31 cellular contexts compared by ENCODE assay signal in the genomic region with DNA sequence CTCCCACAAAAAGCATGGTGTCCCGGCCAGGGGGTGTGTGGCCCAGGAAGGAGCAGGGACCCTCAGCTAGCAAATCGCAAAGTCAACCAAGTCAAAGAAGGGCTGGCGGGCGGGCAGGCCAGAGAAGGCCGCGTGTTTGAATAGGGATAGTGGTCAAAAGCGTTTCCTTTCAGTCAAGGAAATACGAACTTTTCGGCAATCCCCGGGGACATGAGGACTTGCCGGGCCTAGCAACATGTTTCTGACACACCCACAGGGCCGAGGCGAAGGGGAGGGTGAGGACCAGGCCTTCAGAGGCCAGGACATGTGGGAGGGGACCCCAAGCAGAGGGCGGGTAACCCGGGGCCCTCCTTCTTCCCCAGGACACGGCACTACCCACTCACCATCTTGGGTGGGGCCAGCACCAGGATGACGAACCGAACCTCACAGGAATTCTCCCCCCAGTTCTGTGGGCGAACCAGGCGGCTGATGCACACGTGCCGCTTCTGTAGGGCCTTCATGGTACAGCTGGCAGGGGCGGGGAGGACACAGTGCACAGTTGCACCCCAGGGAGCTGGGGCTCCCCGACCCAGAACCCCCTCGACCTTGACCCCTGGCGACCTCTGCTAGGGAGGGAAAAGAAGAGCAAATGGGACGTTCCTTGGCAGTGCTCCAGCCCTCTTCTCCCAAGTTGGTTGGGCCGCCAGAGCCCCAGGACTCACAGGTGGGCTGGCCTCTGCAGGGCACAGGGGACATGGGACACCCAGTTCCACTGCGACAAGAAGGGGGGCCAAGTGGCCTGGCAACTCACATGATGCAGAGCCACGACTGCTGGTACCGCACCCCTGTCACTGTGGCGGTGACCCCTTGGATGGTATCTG.
"Had no signal": no experiment of that assay in that cellular context is flagged by ENCODE, and none has a peak within 500 bp of the region (broad histone marks: within the 10 kb centered on the region; RNA-seq: fewer than 3 reads in every experiment).

No MANE protein-coding gene starts in this region.

- FAIRE-seq: astrocyte, bronchial epithelial cell, frontal cortex had no signal

- H3K36me3 Mint-ChIP-seq: activated naive CD4-positive, alpha-beta T cell treated with anti-CD3 and anti-CD28 coated beads, Interleukin-2, amount 10 ng/mL, durations not matched to agents 7 days and 5 days; activated naive CD4-positive, alpha-beta T cell treated with anti-CD3 and anti-CD28 coated beads, Interleukin-2, amount 50 U/mL, for 72 hours; activated naive CD8-positive, alpha-beta T cell treated with anti-CD3 and anti-CD28 coated beads, Interleukin-2, amount 10 ng/mL, durations not matched to agents 7 days and 5 days had no signal

- H3K4me3 Mint-ChIP-seq: activated B cell treated with CpG ODN at 0.5 μM for 24 hours; activated CD8-positive, alpha-beta T cell treated with anti-CD3 and anti-CD28 coated beads for 36 hours; activated naive CD4-positive, alpha-beta T cell treated with anti-CD3 and anti-CD28 coated beads, Interleukin-2, amount 10 ng/mL, durations not matched to agents 7 days and 5 days; activated naive CD8-positive, alpha-beta T cell treated with anti-CD3 and anti-CD28 coated beads, Interleukin-2, amount 10 ng/mL, durations not matched to agents 7 days and 5 days; activated T-helper 1 cell treated with anti-CD3 and anti-CD28 coated beads, Interleukin-12 subunit alpha, Interleukin-12 subunit beta, Interleukin-2, Interleukin-4 antibody, amounts not matched to agents 30 ng/mL and 10 ng/mL and 1 ng/mL, durations not matched to agents 14 hours and 24 hours and 36 hours; central memory CD8-positive, alpha-beta T cell; dendritic cell treated with granulocyte-macrophage colony-stimulating factor and Interleukin-4, amounts not matched to agents 40 ng/mL and 50 ng/mL, for 4 days; endodermal cell; T-helper 17 cell; T-helper 2 cell treated with Interferon-gamma antibody and Interleukin-4, amounts not matched to agents 5 μg/mL and 100 μg/mL, for 36 hours had no signal

- DNase-seq: activated B cell treated with CpG ODN at 0.5 μM for 24 hours; activated CD4-positive, alpha-beta T cell treated with anti-CD3 and anti-CD28 coated beads for 48 hours; activated CD4-positive, alpha-beta T cell treated with anti-CD3 and anti-CD28 coated beads, Interleukin-2, amount 50 U/mL, for 1 hour; activated CD4-positive, alpha-beta T cell treated with anti-CD3 and anti-CD28 coated beads, Interleukin-2, amount 50 U/mL, for 48 hours; activated CD8-positive, alpha-beta memory T cell treated with anti-CD3 and anti-CD28 coated beads for 24 hours; activated CD8-positive, alpha-beta T cell treated with anti-CD3 and anti-CD28 coated beads for 36 hours; activated effector memory CD4-positive, alpha-beta T cell treated with anti-CD3 and anti-CD28 coated beads, Interleukin-2, amount 50 U/mL, for 16 hours; activated naive CD4-positive, alpha-beta T cell treated with anti-CD3 and anti-CD28 coated beads, Interleukin-2, amount 10 ng/mL, durations not matched to agents 7 days and 5 days; activated naive CD8-positive, alpha-beta T cell treated with anti-CD3 and anti-CD28 coated beads, Interleukin-2, amount 10 ng/mL, durations not matched to agents 7 days and 5 days; activated T-cell treated with anti-CD3 and anti-CD28 coated beads, Interleukin-2, amount 50 U/mL, for 48 hours; brain microvascular endothelial cell; dorsolateral prefrontal cortex; effector memory CD4-positive, alpha-beta T cell; endodermal cell; foreskin fibroblast; T-helper 1 cell; T-helper 17 cell; T1000; WERI-Rb-1 had no signal

- H3K27ac Mint-ChIP-seq: activated B cell treated with CpG ODN at 0.5 μM for 24 hours; activated CD8-positive, alpha-beta T cell treated with anti-CD3 and anti-CD28 coated beads for 36 hours; activated naive CD4-positive, alpha-beta T cell treated with anti-CD3 and anti-CD28 coated beads, Interleukin-2, amount 10 ng/mL, durations not matched to agents 7 days and 5 days; activated naive CD4-positive, alpha-beta T cell treated with anti-CD3 and anti-CD28 coated beads, Interleukin-2, amount 50 U/mL, for 72 hours; activated naive CD8-positive, alpha-beta T cell treated with anti-CD3 and anti-CD28 coated beads, Interleukin-2, amount 10 ng/mL, durations not matched to agents 7 days and 5 days; activated T-helper 1 cell treated with anti-CD3 and anti-CD28 coated beads, Interleukin-12 subunit alpha, Interleukin-12 subunit beta, Interleukin-2, Interleukin-4 antibody, amounts not matched to agents 30 ng/mL and 10 ng/mL and 1 ng/mL, durations not matched to agents 14 hours and 24 hours and 36 hours; activated T-helper 2 cell treated with anti-CD3 and anti-CD28 coated beads, Interferon-gamma antibody, Interleukin-2, Interleukin-4, amounts not matched to agents 10 μg/mL and 5 μg/mL and 100 μg/mL, durations not matched to agents 14 hours and 24 hours and 36 hours; dendritic cell treated with granulocyte-macrophage colony-stimulating factor and Interleukin-4, amounts not matched to agents 40 ng/mL and 50 ng/mL, for 4 days; endodermal cell; T-helper 17 cell; T-helper 2 cell treated with Interferon-gamma antibody and Interleukin-4, amounts not matched to agents 5 μg/mL and 100 μg/mL, for 36 hours had no signal

- H3K4me1 Mint-ChIP-seq: activated B cell treated with CpG ODN at 0.5 μM for 24 hours; activated naive CD8-positive, alpha-beta T cell treated with anti-CD3 and anti-CD28 coated beads, Interleukin-2, amount 10 ng/mL, durations not matched to agents 7 days and 5 days; endodermal cell; T-helper 17 cell had no signal

- H3K4me3 ChIP-seq: coronary artery, dorsolateral prefrontal cortex had no signal

- H3K9me3 Mint-ChIP-seq: activated B cell treated with CpG ODN at 0.5 μM for 24 hours; activated CD8-positive, alpha-beta T cell treated with anti-CD3 and anti-CD28 coated beads for 36 hours; activated naive CD4-positive, alpha-beta T cell treated with anti-CD3 and anti-CD28 coated beads, Interleukin-2, amount 10 ng/mL, durations not matched to agents 7 days and 5 days; activated naive CD4-positive, alpha-beta T cell treated with anti-CD3 and anti-CD28 coated beads, Interleukin-2, amount 50 U/mL, for 72 hours; activated naive CD8-positive, alpha-beta T cell treated with anti-CD3 and anti-CD28 coated beads, Interleukin-2, amount 10 ng/mL, durations not matched to agents 7 days and 5 days; activated T-helper 1 cell treated with anti-CD3 and anti-CD28 coated beads, Interleukin-12 subunit alpha, Interleukin-12 subunit beta, Interleukin-2, Interleukin-4 antibody, amounts not matched to agents 30 ng/mL and 10 ng/mL and 1 ng/mL, durations not matched to agents 14 hours and 24 hours and 36 hours; activated T-helper 2 cell treated with anti-CD3 and anti-CD28 coated beads, Interferon-gamma antibody, Interleukin-2, Interleukin-4, amounts not matched to agents 10 μg/mL and 5 μg/mL and 100 μg/mL, durations not matched to agents 14 hours and 24 hours and 36 hours; central memory CD8-positive, alpha-beta T cell; dendritic cell treated with granulocyte-macrophage colony-stimulating factor and Interleukin-4, amounts not matched to agents 40 ng/mL and 50 ng/mL, for 4 days; endodermal cell; T-helper 2 cell treated with Interferon-gamma antibody and Interleukin-4, amounts not matched to agents 5 μg/mL and 100 μg/mL, for 36 hours had no signal

- H3K27ac ChIP-seq: brain microvascular endothelial cell, coronary artery, dorsolateral prefrontal cortex, WERI-Rb-1 had no signal

- ATAC-seq: activated CD4-positive, CD25-positive, alpha-beta regulatory T cell treated with anti-CD3 and anti-CD28 coated beads, Interleukin-2, amount 50 U/mL, for 24 hours; activated CD8-positive, alpha-beta T cell treated with anti-CD3 and anti-CD28 coated beads for 36 hours; activated naive CD4-positive, alpha-beta T cell treated with anti-CD3 and anti-CD28 coated beads, Interleukin-2, amount 50 U/mL, for 72 hours; esophagus mucosa; T-helper 17 cell had no signal

- H3K36me3 ChIP-seq: brain microvascular endothelial cell, WERI-Rb-1 had no signal
